ENCODE assay signal across 30 cellular contexts in the genomic region with DNA sequence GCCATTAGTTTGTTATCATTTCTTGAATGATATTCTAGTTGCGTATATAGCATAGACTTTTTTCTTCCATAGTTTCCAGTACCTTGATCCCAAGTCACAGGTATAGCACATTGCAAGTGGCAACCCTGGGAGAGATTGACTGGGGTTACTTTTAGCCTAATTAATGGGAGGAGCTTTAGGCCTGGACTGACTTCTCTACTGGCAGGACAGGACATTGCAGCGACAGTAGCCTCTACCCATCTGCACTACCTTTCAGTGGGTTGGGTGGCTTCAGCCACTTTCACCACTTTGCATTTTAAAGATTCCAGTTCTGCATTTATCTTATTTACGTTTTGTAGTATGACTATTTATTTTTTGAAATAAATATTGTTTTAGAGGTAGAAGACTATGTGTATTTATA.
"Had no signal": no experiment of that assay in that cellular context is flagged by ENCODE, and none has a peak within 500 bp of the region (broad histone marks: within the 10 kb centered on the region; RNA-seq: fewer than 3 reads in every experiment).

No MANE protein-coding gene starts in this region.

- H3K4me1 ChIP-seq: ascending aorta, SJCRH30 had no signal

- H3K4me3 ChIP-seq: ascending aorta, body of pancreas, SJCRH30 had no signal

- DNase-seq: activated CD4-positive, alpha-beta T cell treated with anti-CD3 and anti-CD28 coated beads for 48 hours; activated CD4-positive, alpha-beta T cell treated with anti-CD3 and anti-CD28 coated beads, Interleukin-2, amount 50 U/mL, for 48 hours; activated CD4-positive, CD25-positive, alpha-beta regulatory T cell treated with anti-CD3 and anti-CD28 coated beads, Interleukin-2, amount 50 U/mL, for 72 hours; activated CD8-positive, alpha-beta memory T cell treated with anti-CD3 and anti-CD28 coated beads, Interleukin-2, amount 10 ng/mL, durations not matched to agents 7 days and 5 days; activated effector memory CD4-positive, alpha-beta T cell treated with anti-CD3 and anti-CD28 coated beads, Interleukin-2, amount 50 U/mL, for 16 hours; activated naive CD4-positive, alpha-beta T cell treated with Interleukin-2 at 50 U/mL for 16 hours; activated naive CD8-positive, alpha-beta T cell treated with anti-CD3 and anti-CD28 coated beads, Interleukin-2, amount 50 U/mL, for 24 hours; activated T-cell treated with anti-CD3 and anti-CD28 coated beads, Interleukin-2, amount 50 U/mL, for 4 hours; amniotic stem cell; body of pancreas; central memory CD4-positive, alpha-beta T cell; KBM-7; NCI-H1092; NCI-H1417; NCI-H1930; NCI-H2171; NCI-H2227 treated with DMSO at 0.1 percent for 48 hours; NCI-H446 treated with DMSO at 0.1 percent for 48 hours; NCI-H524 treated with DMSO at 0.1 percent for 48 hours; NCI-H748 treated with DMSO at 0.1 percent for 48 hours; OCI-M1; Right ventricle myocardium superior; RPMI8226; SJCRH30; SK-N-SH; T-helper 1 cell had no signal

- H3K9ac ChIP-seq: SK-N-SH had no signal

- H3K27ac Mint-ChIP-seq: activated CD8-positive, alpha-beta memory T cell treated with anti-CD3 and anti-CD28 coated beads, Interleukin-2, amount 10 ng/mL, durations not matched to agents 7 days and 5 days; activated naive CD4-positive, alpha-beta T cell treated with anti-CD3 and anti-CD28 coated beads, Interleukin-2, amount 50 U/mL, for 72 hours; activated naive CD8-positive, alpha-beta T cell treated with anti-CD3 and anti-CD28 coated beads, Interleukin-2, amount 50 U/mL, for 24 hours had no signal

- H3K4me1 Mint-ChIP-seq: activated CD8-positive, alpha-beta memory T cell treated with anti-CD3 and anti-CD28 coated beads, Interleukin-2, amount 10 ng/mL, durations not matched to agents 7 days and 5 days; activated naive CD8-positive, alpha-beta T cell treated with anti-CD3 and anti-CD28 coated beads, Interleukin-2, amount 50 U/mL, for 24 hours had no signal

- H3K9me3 ChIP-seq: ascending aorta, body of pancreas, SJCRH30, SK-N-SH had no signal

- H3K36me3 ChIP-seq: ascending aorta, SJCRH30 had no signal

- H3K27me3 ChIP-seq: ascending aorta, body of pancreas, SJCRH30 had no signal

- H3K9me3 Mint-ChIP-seq: activated naive CD8-positive, alpha-beta T cell treated with anti-CD3 and anti-CD28 coated beads, Interleukin-2, amount 50 U/mL, for 24 hours; activated T-cell treated with anti-CD3 and anti-CD28 coated beads, Interleukin-2, amount 50 U/mL, for 4 hours had no signal

- FAIRE-seq: bronchial epithelial cell had no signal

- H3K4me2 ChIP-seq: SK-N-SH had no signal

- H3K27ac ChIP-seq: ascending aorta, body of pancreas, SJCRH30 had no signal

- H3K36me3 Mint-ChIP-seq: activated CD8-positive, alpha-beta memory T cell treated with anti-CD3 and anti-CD28 coated beads, Interleukin-2, amount 10 ng/mL, durations not matched to agents 7 days and 5 days; activated naive CD4-positive, alpha-beta T cell treated with anti-CD3 and anti-CD28 coated beads, Interleukin-2, amount 50 U/mL, for 72 hours had no signal

- ATAC-seq: activated CD8-positive, alpha-beta memory T cell treated with anti-CD3 and anti-CD28 coated beads, Interleukin-2, amount 10 ng/mL, durations not matched to agents 7 days and 5 days; activated naive CD4-positive, alpha-beta T cell treated with anti-CD3 and anti-CD28 coated beads, Interleukin-2, amount 50 U/mL, for 72 hours; activated naive CD8-positive, alpha-beta T cell treated with anti-CD3 and anti-CD28 coated beads, Interleukin-2, amount 50 U/mL, for 24 hours; activated T-cell treated with anti-CD3 and anti-CD28 coated beads, Interleukin-2, amount 50 U/mL, for 4 hours; body of pancreas; Panc1 had no signal

- H3K4me3 Mint-ChIP-seq: activated CD8-positive, alpha-beta memory T cell treated with anti-CD3 and anti-CD28 coated beads, Interleukin-2, amount 10 ng/mL, durations not matched to agents 7 days and 5 days; activated naive CD8-positive, alpha-beta T cell treated with anti-CD3 and anti-CD28 coated beads, Interleukin-2, amount 50 U/mL, for 24 hours; activated T-cell treated with anti-CD3 and anti-CD28 coated beads, Interleukin-2, amount 50 U/mL, for 4 hours had no signal

- H3K27me3 Mint-ChIP-seq: activated CD8-positive, alpha-beta memory T cell treated with anti-CD3 and anti-CD28 coated beads, Interleukin-2, amount 10 ng/mL, durations not matched to agents 7 days and 5 days had no signal
